In the genomic region with DNA sequence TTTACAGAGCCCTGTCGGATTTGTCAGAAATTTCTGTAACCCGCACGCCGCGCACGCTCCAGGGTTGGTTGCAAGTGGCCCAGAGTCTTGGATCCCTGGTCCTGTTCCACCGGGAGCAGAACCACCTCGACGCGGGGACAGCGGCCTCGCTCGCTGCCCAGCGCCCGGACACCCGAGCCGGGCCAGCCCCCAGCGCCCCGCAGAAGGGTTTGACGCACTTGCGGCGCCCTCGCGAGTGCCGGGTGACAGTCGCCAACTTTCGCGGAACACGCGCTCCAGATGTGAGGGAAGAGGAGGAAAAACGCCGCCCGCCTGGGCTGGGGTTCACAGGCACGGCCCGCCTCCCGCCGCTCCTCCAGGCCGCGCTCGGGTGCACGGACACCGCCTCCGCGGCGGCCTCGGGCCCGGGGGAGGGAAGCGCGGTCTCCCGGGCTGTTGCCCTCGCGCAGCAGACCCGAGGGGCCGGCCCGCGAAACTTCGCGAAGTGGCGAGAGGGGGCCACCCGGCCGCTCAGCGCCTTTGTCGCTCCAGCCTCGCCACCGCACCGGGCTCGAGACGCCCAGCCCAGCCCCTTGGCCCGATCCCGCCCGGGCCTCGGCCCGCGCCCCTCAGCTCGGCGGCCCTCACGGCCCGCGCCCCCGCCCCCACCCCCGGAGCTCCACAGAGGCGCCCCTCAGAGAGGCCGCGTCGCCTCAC, we compare ENCODE assay signal across 8 cellular contexts. TPM values are rescaled to one million over a fixed set of nuclear protein-coding genes. Genes with fewer than 3 reads are reported as not detected.
A peak's percentile ranks its signal among the peaks of the same experiment; 100 is the strongest.
DNase-seq lines count a peak whose midpoint lies in the region; ATAC-seq and TF ChIP-seq lines count a peak whose summit lies in the region.

No MANE protein-coding gene starts in this region.

- peak overlapping the region; percentile 79 for H3K27ac ChIP-seq in CD4-positive, alpha-beta memory T cell (ENCODE audit: low read depth, low read length)
- peak overlapping the region; percentile 88 for H3K27ac ChIP-seq in duodenal mucosa (ENCODE audit: low read depth, low read length)
- peak overlapping the region; percentile 85 to 90 for H3K27ac ChIP-seq in lung (ENCODE audit: low read depth in 1 of 2, low read length in 1 of 2)

- H3K27ac Mint-ChIP-seq in CD4-positive, alpha-beta memory T cell: peak overlapping the region; percentile 90 to 93 (median 91)

- peak overlapping the region in 1 of 2 donors; percentile 57 for H3K4me3 ChIP-seq in CD4-positive, alpha-beta memory T cell (ENCODE audit: low read length in 2 of 2)
- H3K4me3 ChIP-seq in duodenal mucosa (ENCODE audit: low read depth in 1 of 2, low read length in 2 of 2) (peak overlapping the region; percentile 68 to 73), lung (peak overlapping the region; percentile 53)

- H3K27me3 Mint-ChIP-seq in CD4-positive, alpha-beta memory T cell: no peaks in the 10 kb centered on the region

- POLR2A ChIA-PET in CD4-positive, alpha-beta memory T cell (lab: Charles Lee; ENCODE audit: partially characterized antibody): interaction anchor here (0.6 to 1.8 kb wide), 13 partner anchors 8 to 253 kb away, joined by 3 to 28 read pairs (median 4); no protein-coding TSS in a partner anchor

- H3K4me1 Mint-ChIP-seq in CD4-positive, alpha-beta memory T cell: peaks cover 35 to 50% (median 41%) of the 10 kb centered on the region in 4 donors

- no peaks in the 10 kb centered on the region for H3K9me3 ChIP-seq in CD4-positive, alpha-beta memory T cell (ENCODE audit: control insufficient read depth in 1 of 2, low read length in 2 of 2)
- H3K9me3 ChIP-seq in duodenal mucosa (ENCODE audit: control insufficient read depth in 1 of 2, low read length in 2 of 2) (no peaks in the 10 kb centered on the region), lung (ENCODE audit: control insufficient read depth in 2 of 2, insufficient read depth in 1 of 2, low read length in 1 of 2) (no peaks in the 10 kb centered on the region)

- intact Hi-C loops in CD4-positive, alpha-beta memory T cell (cut with micrococcal nuclease): loop anchor here (1.0 kb wide), 1 partner anchor 42 kb away; no protein-coding TSS in a partner anchor

- peaks cover 50% of the 10 kb centered on the region for H3K4me1 ChIP-seq in CD4-positive, alpha-beta memory T cell (ENCODE audit: insufficient read depth, low read length)
- peaks cover 0 to 4% of the 10 kb centered on the region in 2 donors for H3K4me1 ChIP-seq in duodenal mucosa (ENCODE audit: control insufficient read depth in 1 of 2, insufficient read depth in 2 of 2, low read length in 2 of 2)
- peaks cover 1 to 4% of the 10 kb centered on the region in 2 donors for H3K4me1 ChIP-seq in lung (ENCODE audit: control insufficient read depth in 2 of 2, insufficient read depth in 2 of 2, low read length in 2 of 2)

- peaks cover 3 to 13% of the 10 kb centered on the region in 2 donors for H3K36me3 Mint-ChIP-seq in CD4-positive, alpha-beta memory T cell

- no peaks in the 10 kb centered on the region for H3K36me3 ChIP-seq in CD4-positive, alpha-beta memory T cell (ENCODE audit: insufficient read depth, low read length)
- H3K36me3 ChIP-seq in duodenal mucosa (ENCODE audit: control insufficient read depth in 1 of 2, insufficient read depth in 2 of 2, low read length in 2 of 2) (peaks cover 0 to 4% of the 10 kb centered on the region in 2 donors), lung (ENCODE audit: control insufficient read depth in 2 of 2, insufficient read depth in 2 of 2, low read length in 2 of 2) (peaks cover 0 to 7% of the 10 kb centered on the region in 2 donors)

- 1% methylated on average over 70 to 85 of the region's 85 CpGs for WGBS in lung, 2 donors

- H3K4me3 Mint-ChIP-seq in CD4-positive, alpha-beta memory T cell: peak overlapping the region; percentile 77 to 93 (median 84)

- no peaks in the 10 kb centered on the region for H3K27me3 ChIP-seq in CD4-positive, alpha-beta memory T cell (ENCODE audit: insufficient read depth, low read length)
- H3K27me3 ChIP-seq in duodenal mucosa (ENCODE audit: control insufficient read depth in 1 of 2, insufficient read depth in 2 of 2, low read length in 2 of 2) (no peaks in the 10 kb centered on the region), lung (ENCODE audit: control insufficient read depth, insufficient read depth) (no peaks in the 10 kb centered on the region)

- H3K9me3 Mint-ChIP-seq in CD4-positive, alpha-beta memory T cell: no peaks in the 10 kb centered on the region

- TF ChIP-seq CTCF in lung (IDR thresholded peaks at IDR 0.05; ENCODE audit: control extremely low read depth, extremely low read depth): no peak

- DNase-seq in CD4-positive, alpha-beta memory T cell: peak in 4 of 5 donors; percentile 22 to 44 (median 37)
- DNase-seq in activated CD4-positive, alpha-beta T cell treated with anti-CD3 and anti-CD28 coated beads for 1 hour: peak; percentile 19
- peak; percentile 36 for DNase-seq in lung (ENCODE audit: low spot score)
- DNase-seq in stimulated activated CD8-positive, alpha-beta memory T cell treated with anti-CD3 and anti-CD28 coated beads, Interleukin-12 subunit alpha, Interleukin-12 subunit beta, amount 100 ng/mL, for 1 hour (ENCODE audit: low read depth): peak; percentile 4
- no peak for DNase-seq in NCI-H2196 treated with DMSO at 0.1 percent for 48 hours (lab: John Stamatoyannopoulos, UW; ENCODE audit: unreplicated experiment)

- H3K9ac ChIP-seq in duodenal mucosa (ENCODE audit: low read depth in 1 of 2, low read length in 2 of 2): peak overlapping the region; percentile 48 to 60

- CTCF ChIA-PET in CD4-positive, alpha-beta memory T cell (lab: Charles Lee; ENCODE audit: partially characterized antibody): interaction anchor here (0.6 to 2.2 kb wide), 20 partner anchors 8 to 415 kb away, joined by 3 to 13 read pairs (median 4); no protein-coding TSS in a partner anchor

- ATAC-seq in GM19452 (IDR thresholded peaks at IDR 0.05; ENCODE audit: unreplicated experiment) (peak; percentile 35), HG03460 (IDR thresholded peaks at IDR 0.05; ENCODE audit: unreplicated experiment) (peak; percentile 29), lung (ENCODE audit: insufficient read depth, low FRiP score) (peak; percentile 74)

RNA-seq across cellular contexts. Expression of a gene that starts 0.5 kb away (rescaled TPM):
- 10 to 100 TPM; 80.0 to 82.4 TPM for total RNA-seq in CD4-positive, alpha-beta memory T cell
- 10 to 100 TPM; 19.2 to 41.4 TPM for polyA plus RNA-seq in CD4-positive, alpha-beta memory T cell
- total RNA-seq in lung: 10 to 100 TPM; 26.3 to 37.9 TPM
- 10 to 100 TPM; 10.3 to 13.7 TPM for polyA plus RNA-seq in lung
